Comparison of ENCODE assay signal across 22 cellular contexts in genomic region chr14:24928501-24928900, GRCh38.
"Had no signal": no experiment of that assay in that cellular context is flagged by ENCODE, and none has a peak within 500 bp of the region (broad histone marks: within the 10 kb centered on the region; RNA-seq: fewer than 3 reads in every experiment).

No MANE protein-coding gene starts in this region.

- H3K9me3 ChIP-seq: adrenal gland, mucosa of descending colon, prostate gland, right lobe of liver, upper lobe of right lung had no signal

- H3K27ac ChIP-seq: adrenal gland, prostate gland, right lobe of liver, upper lobe of right lung had no signal

- H3K4me3 Mint-ChIP-seq: activated B cell treated with CpG ODN at 0.5 μM for 24 hours; activated CD8-positive, alpha-beta T cell treated with anti-CD3 and anti-CD28 coated beads for 36 hours; activated T-cell treated with anti-CD3 and anti-CD28 coated beads, Interleukin-2, amount 50 U/mL, for 4 hours; immature natural killer cell; natural killer cell; stimulated activated naive CD8-positive, alpha-beta T cell treated with anti-CD3 and anti-CD28 coated beads, Interleukin-15, amount 100 ng/mL, for 72 hours had no signal

- H3K4me1 ChIP-seq: adrenal gland, prostate gland, right lobe of liver, upper lobe of right lung had no signal

- DNase-seq: activated B cell treated with CpG ODN at 0.5 μM for 24 hours; activated CD4-positive, alpha-beta T cell treated with anti-CD3 and anti-CD28 coated beads for 48 hours; activated CD8-positive, alpha-beta T cell treated with anti-CD3 and anti-CD28 coated beads for 36 hours; activated effector memory CD4-positive, alpha-beta T cell treated with Interleukin-2 at 50 U/mL for 16 hours; activated naive CD4-positive, alpha-beta T cell treated with anti-CD3 and anti-CD28 coated beads, Interleukin-2, amount 50 U/mL, for 16 hours; activated T-cell treated with anti-CD3 and anti-CD28 coated beads, Interleukin-2, amount 50 U/mL, for 4 hours; adrenal gland; central memory CD4-positive, alpha-beta T cell; cortex of kidney; effector memory CD4-positive, alpha-beta T cell; foreskin melanocyte; immature natural killer cell; left colon; mucosa of descending colon; natural killer cell; nucleus accumbens; right lobe of liver; stimulated activated CD4-positive, alpha-beta T cell treated with anti-CD3 and anti-CD28 coated beads, Interleukin-1b, Interleukin-23, amount 100 ng/mL, for 48 hours; stimulated activated naive CD8-positive, alpha-beta T cell treated with anti-CD3 and anti-CD28 coated beads, Interleukin-15, amount 100 ng/mL, for 72 hours; SW 1271; upper lobe of right lung had no signal

- H3K4me3 ChIP-seq: adrenal gland, mucosa of descending colon, prostate gland, right lobe of liver, upper lobe of right lung had no signal

- H3K36me3 Mint-ChIP-seq: immature natural killer cell, natural killer cell had no signal

- H3K27ac Mint-ChIP-seq: activated B cell treated with CpG ODN at 0.5 μM for 24 hours; activated CD8-positive, alpha-beta T cell treated with anti-CD3 and anti-CD28 coated beads for 36 hours; immature natural killer cell; natural killer cell; stimulated activated naive CD8-positive, alpha-beta T cell treated with anti-CD3 and anti-CD28 coated beads, Interleukin-15, amount 100 ng/mL, for 72 hours had no signal

- ATAC-seq: activated CD8-positive, alpha-beta T cell treated with anti-CD3 and anti-CD28 coated beads for 36 hours; activated T-cell treated with anti-CD3 and anti-CD28 coated beads, Interleukin-2, amount 50 U/mL, for 4 hours; left colon; mucosa of descending colon; natural killer cell; right lobe of liver; stimulated activated naive CD8-positive, alpha-beta T cell treated with anti-CD3 and anti-CD28 coated beads, Interleukin-15, amount 100 ng/mL, for 72 hours; upper lobe of right lung had no signal

- H3K36me3 ChIP-seq: adrenal gland, prostate gland, right lobe of liver, upper lobe of right lung had no signal

- H3K9me3 Mint-ChIP-seq: activated B cell treated with CpG ODN at 0.5 μM for 24 hours; activated CD8-positive, alpha-beta T cell treated with anti-CD3 and anti-CD28 coated beads for 36 hours; activated T-cell treated with anti-CD3 and anti-CD28 coated beads, Interleukin-2, amount 50 U/mL, for 4 hours; immature natural killer cell; natural killer cell had no signal

- H3K4me1 Mint-ChIP-seq: activated B cell treated with CpG ODN at 0.5 μM for 24 hours; immature natural killer cell; natural killer cell; stimulated activated naive CD8-positive, alpha-beta T cell treated with anti-CD3 and anti-CD28 coated beads, Interleukin-15, amount 100 ng/mL, for 72 hours had no signal

- H3K27me3 ChIP-seq: adrenal gland, right lobe of liver, upper lobe of right lung had no signal
